ENCODE assay signal across 18 cellular contexts in genomic region chr6:35051997-35052583, GRCh38.
DNase-seq lines count a peak whose midpoint lies in the region; ATAC-seq, FAIRE-seq and TF ChIP-seq lines count a peak whose summit lies in the region.
"Had no signal": no experiment of that assay in that cellular context is flagged by ENCODE, and none has a peak within 500 bp of the region (broad histone marks: within the 10 kb centered on the region; RNA-seq: fewer than 3 reads in every experiment).

No MANE protein-coding gene starts in this region.

- no TSS peak for BruUV-seq in HepG2 (replicated peaks; lab: Mats Ljungman, UMichigan)

- H3K9ac ChIP-seq in HepG2 (ENCODE audit: insufficient read depth, low read depth, low read length), result no peak overlapping the region

- no peaks in the 10 kb centered on the region for H3K9me3 ChIP-seq in HepG2 (ENCODE audit: low read length)
- no peaks in the 10 kb centered on the region for H3K9me3 ChIP-seq in stomach
- H3K9me3 ChIP-seq: BE2C, mucosa of descending colon had no signal

- TF ChIP-seq RAD21 in HepG2 (CRISPR knock-in tag; IDR thresholded peaks at IDR 0.05), result no peak

- H3K27me3 ChIP-seq in HL-60 (ENCODE audit: insufficient read depth, poor library complexity, severe bottlenecking) (no peaks in the 10 kb centered on the region), HepG2 (ENCODE audit: control insufficient read depth in 1 of 2, insufficient read depth in 2 of 2, low read length in 2 of 2) (no peaks in the 10 kb centered on the region), stomach (no peaks in the 10 kb centered on the region)
- H3K27me3 ChIP-seq: BE2C had no signal

- TF ChIP-seq EP300 in HepG2 (IDR thresholded peaks at IDR 0.05; ENCODE audit: low read depth in 2 of 2, low read length in 2 of 2) (no peak), HepG2 (CRISPR knock-in tag; IDR thresholded peaks at IDR 0.05; ENCODE audit: borderline replicate concordance) (no peak), stomach (IDR thresholded peaks at IDR 0.05) (no peak)

- WGBS in HepG2 (ENCODE audit: low lambda C conversion rate), result 86% methylated on average over 7 of the region's 7 CpGs
- WGBS in stomach, 5 donors, result 83 to 97% (median 90%) methylated on average over 7 of the region's 7 CpGs

- H3K79me2 ChIP-seq in HepG2 (ENCODE audit: insufficient read depth, low read length), result no peaks in the 10 kb centered on the region

- peak; percentile 64 for ATAC-seq in HepG2
- ATAC-seq: activated CD8-positive, alpha-beta T cell treated with anti-CD3 and anti-CD28 coated beads for 36 hours; GM23338; stimulated activated naive CD8-positive, alpha-beta T cell treated with anti-CD3 and anti-CD28 coated beads, Interleukin-15, Interleukin-2, amounts not matched to agents 100 U/mL and 50 U/mL, for 24 hours had no signal

- TF ChIP-seq POLR2A in HepG2 (IDR thresholded peaks at IDR 0.05; ENCODE audit: insufficient read depth in 1 of 2, low read depth in 2 of 2, low read length in 2 of 2) (no peak), stomach (IDR thresholded peaks at IDR 0.05) (no peak)

- H2AFZ ChIP-seq in HepG2 (ENCODE audit: low read length), result no peak overlapping the region
- H2AFZ ChIP-seq: GM23338 had no signal

- no peak for TF ChIP-seq CTCF in HL-60 (IDR thresholded peaks at IDR 0.05; ENCODE audit: insufficient read depth, low read length)
- no peak for TF ChIP-seq CTCF in HepG2 (CRISPR knock-in tag; IDR thresholded peaks at IDR 0.05)
- no peak for TF ChIP-seq CTCF in stomach (IDR thresholded peaks at IDR 0.05)
- no peak for TF ChIP-seq CTCF in RWPE1 (conservative IDR thresholded peaks at IDR 0.05; ENCODE audit: low read depth)

- H3K4me3 ChIP-seq in HL-60 (replicated peaks; ENCODE audit: insufficient read depth, low read length) (no peak overlapping the region), HepG2 (replicated peaks in 1 of 3; ENCODE audit: insufficient read depth in 1 of 3, low read depth in 2 of 3, low read length in 3 of 3) (no peak overlapping the region), stomach (no peak overlapping the region)
- H3K4me3 ChIP-seq: GM23338, mucosa of descending colon had no signal

- in situ Hi-C loops in HepG2 (cut with HindIII; ENCODE audit: extremely low pct_ligation_motif_present, low pct_unique_long_range_greater_than_20kb), result no loop called here

- CTCF ChIA-PET in HepG2 (lab: Yijun Ruan, JAX; ENCODE audit: low intra/inter-chr PET ratio, low total read pairs), result no interaction called here
- CTCF ChIA-PET in RWPE1 (lab: Yijun Ruan, JAX), result no interaction called here

- H3K27ac ChIP-seq in HL-60 (replicated peaks) (peak overlapping the region; percentile 95), cingulate gyrus (ENCODE audit: low read depth, low read length) (peak overlapping the region; percentile 69), HepG2 (ENCODE audit: extremely low read length, insufficient read depth, low read length) (peak overlapping the region; percentile 40), stomach (peak overlapping the region in 4 of 5 donors; percentile 47 to 86 (median 73)), RWPE1 (no peak overlapping the region)

- no peaks in the 10 kb centered on the region for H4K20me1 ChIP-seq in HepG2 (ENCODE audit: insufficient read depth, low read length)

- DNase-seq in HL-60 (ENCODE audit: low read depth in 1 of 2, low spot score in 1 of 2) (no peak), HepG2 (ENCODE audit: low spot score) (peak; percentile 42), stomach (no peak), RWPE1 (ENCODE audit: low spot score) (no peak), NOMO-1 (lab: John Stamatoyannopoulos, UW; ENCODE audit: unreplicated experiment in 2 of 2) (no peak), medulla oblongata (ENCODE audit: extremely low spot score) (no peak)
- DNase-seq in central memory CD4-positive, alpha-beta T cell, result no peak
- DNase-seq: activated CD4-positive, alpha-beta T cell treated with anti-CD3 and anti-CD28 coated beads for 1 hour; activated CD8-positive, alpha-beta T cell treated with anti-CD3 and anti-CD28 coated beads for 36 hours; activated naive CD8-positive, alpha-beta T cell treated with anti-CD3 and anti-CD28 coated beads for 36 hours; BE2C; NCI-H1436 treated with DMSO at 0.1 percent for 48 hours; stimulated activated naive CD8-positive, alpha-beta T cell treated with anti-CD3 and anti-CD28 coated beads, Interleukin-15, Interleukin-2, amounts not matched to agents 100 U/mL and 50 U/mL, for 24 hours; T-helper 2 cell had no signal

- H3K36me3 ChIP-seq in HepG2 (replicated peaks in 1 of 2; ENCODE audit: control insufficient read depth in 1 of 2, insufficient read depth in 2 of 2, low read length in 2 of 2) (peaks cover 7 to 25% of the 10 kb centered on the region in 2 experiments; a peak in 4 of 5 replicates), stomach (peaks cover 10 to 46% (median 36%) of the 10 kb centered on the region in 4 donors)
- H3K36me3 ChIP-seq: BE2C had no signal

- no peak overlapping the region for H3K4me2 ChIP-seq in HepG2 (ENCODE audit: low read depth, low read length)
- H3K4me2 ChIP-seq: GM23338 had no signal

- H3K4me1 ChIP-seq in HepG2 (ENCODE audit: insufficient read depth, low read length), result peaks cover 13% of the 10 kb centered on the region
- H3K4me1 ChIP-seq in stomach, result peaks cover 22 to 74% (median 56%) of the 10 kb centered on the region in 4 donors
- H3K4me1 ChIP-seq: BE2C had no signal

- POLR2A ChIA-PET in HepG2 (lab: Yijun Ruan, JAX), result interaction anchor here (1.9 kb wide), 1 partner anchor 164 kb away, joined by 4 read pairs; the partner anchor contains the start of gene TAF11
- POLR2A ChIA-PET in RWPE1 (lab: Yijun Ruan, JAX; ENCODE audit: low non-redundant PET), result no interaction called here

- intact Hi-C loops in HepG2 (cut with micrococcal nuclease; ENCODE audit: unreplicated experiment) (no loop called here), stomach (cut with DNase I; ENCODE audit: low total_unique reads) (no loop called here)

- FAIRE-seq in HepG2 (lab: Jason Lieb, UNC), result peak; percentile 56
- FAIRE-seq: astrocyte had no signal

TF ChIP-seq in HepG2, 621 proteins besides CTCF, POLR2A, EP300 and RAD21 (continues in another document):
- peak in 1 of 2 experiments; percentile 52; a peak in 1 of 4 replicates for TF ChIP-seq NR2F1 (CRISPR knock-in tag; IDR thresholded peaks at IDR 0.05)
- no peak for TF ChIP-seq ZNF615 (CRISPR knock-in tag; IDR thresholded peaks at IDR 0.05; ENCODE audit: borderline replicate concordance)
- 0 out of 2 replicates have a peak, but pooled peaks have one; percentile 30 for TF ChIP-seq NR2C2 (CRISPR knock-in tag; IDR thresholded peaks at IDR 0.05; ENCODE audit: borderline replicate concordance)
- TF ChIP-seq SP4 (CRISPR knock-in tag; IDR thresholded peaks at IDR 0.05), result no peak
- peak; percentile 41; the same call in 1 of the 2 replicates for TF ChIP-seq HDAC2 (CRISPR knock-in tag; IDR thresholded peaks at IDR 0.05)
- TF ChIP-seq MTF1 (CRISPR knock-in tag; IDR thresholded peaks at IDR 0.05), result no peak
- TF ChIP-seq ZFP37 (CRISPR knock-in tag; IDR thresholded peaks at IDR 0.05; ENCODE audit: borderline replicate concordance), result no peak
- TF ChIP-seq PAXIP1 (CRISPR knock-in tag; conservative IDR thresholded peaks at IDR 0.05), result peak; percentile 48; the same call in 1 of the 2 replicates
- TF ChIP-seq PITX1 (CRISPR knock-in tag; IDR thresholded peaks at IDR 0.05), result 0 out of 2 replicates have a peak, but pooled peaks have one; percentile 29
- 0 out of 2 replicates have a peak, but pooled peaks have one; percentile 21 for TF ChIP-seq CEBPG (CRISPR knock-in tag; IDR thresholded peaks at IDR 0.05)
- no peak for TF ChIP-seq SIN3B (IDR thresholded peaks at IDR 0.05; ENCODE audit: low read length)
- TF ChIP-seq ZNF362 (CRISPR knock-in tag; IDR thresholded peaks at IDR 0.05; ENCODE audit: borderline replicate concordance), result peak; percentile 32; the same call in 1 of the 2 replicates
